In genomic region chr14:32481707-32482106, GRCh38 we compare ENCODE assay signal across 25 cellular contexts.
A peak's percentile ranks its signal among the peaks of the same experiment; 100 is the strongest.
DNase-seq lines count a peak whose midpoint lies in the region; ATAC-seq, FAIRE-seq and TF ChIP-seq lines count a peak whose summit lies in the region.
"Had no signal": no experiment of that assay in that cellular context is flagged by ENCODE, and none has a peak within 500 bp of the region (broad histone marks: within the 10 kb centered on the region; RNA-seq: fewer than 3 reads in every experiment).

No MANE protein-coding gene starts in this region.

- no peak overlapping the region for H3K4me2 ChIP-seq in SK-N-SH
- H3K4me2 ChIP-seq in GM12878 (ENCODE audit: control insufficient read depth, insufficient read depth) = no peak overlapping the region
- H3K4me2 ChIP-seq in osteoblast (ENCODE audit: insufficient read depth, low read length) = no peak overlapping the region

- no peak for TF ChIP-seq CTCF in SK-N-SH (IDR thresholded peaks at IDR 0.05)
- no peak for TF ChIP-seq CTCF in GM12878 (IDR thresholded peaks at IDR 0.05 in 2 of 3, conservative IDR thresholded peaks at IDR 0.05 in 1 of 3; ENCODE audit: control insufficient read depth in 2 of 3, extremely low read depth in 1 of 3, insufficient read depth in 1 of 3, low read depth in 3 of 3, low read length in 3 of 3)
- no peak for TF ChIP-seq CTCF in osteoblast (IDR thresholded peaks at IDR 0.05; ENCODE audit: extremely low read depth, low read depth, low read length)

- ATAC-seq in SK-N-SH treated with all-trans-retinoic acid at 6 μM for 48 hours (no peak), GM12878 (no peak), HG03432 (IDR thresholded peaks at IDR 0.05; ENCODE audit: unreplicated experiment) (no peak)
- ATAC-seq in natural killer cell treated with Interleukin-12 subunit alpha and Interleukin-12 subunit beta and Interleukin-15 and Interleukin-18, amount 100 ng/mL, for 72 hours = no peak
- ATAC-seq: HCT116, HepG2, PC-3, T-cell had no signal

- TF ChIP-seq EP300 in SK-N-SH (IDR thresholded peaks at IDR 0.05; ENCODE audit: borderline replicate concordance in 1 of 2, low read depth in 1 of 2, low read length in 1 of 2) (no peak), GM12878 (IDR thresholded peaks at IDR 0.05; ENCODE audit: borderline replicate concordance in 1 of 2, control insufficient read depth in 1 of 2, low read depth in 2 of 2, low read length in 2 of 2) (no peak)

- peaks cover 44% of the 10 kb centered on the region for H3F3A ChIP-seq in SK-N-SH (replicated peaks; ENCODE audit: insufficient read depth)

- H3K27me3 ChIP-seq in SK-N-SH (ENCODE audit: insufficient read depth) (no peaks in the 10 kb centered on the region), GM12878 (replicated peaks in 1 of 2; ENCODE audit: control insufficient read depth in 2 of 2, insufficient read depth in 2 of 2, low read length in 1 of 2) (no peaks in the 10 kb centered on the region), osteoblast (ENCODE audit: insufficient read depth, low read length) (no peaks in the 10 kb centered on the region)

- CTCF ChIA-PET in SK-N-SH (lab: Yijun Ruan, JAX) (no interaction called here), GM12878 (lab: Yijun Ruan, JAX) (no interaction called here)

- TF ChIP-seq POLR2A in GM12878 (IDR thresholded peaks at IDR 0.05; ENCODE audit: low read depth, low read length) = no peak

- H3K4me1 ChIP-seq in SK-N-SH (ENCODE audit: control insufficient read depth in 1 of 2, insufficient read depth in 2 of 2, low read depth in 1 of 2, low read length in 1 of 2) = peaks cover 10 to 37% of the 10 kb centered on the region in 2 experiments
- no peaks in the 10 kb centered on the region for H3K4me1 ChIP-seq in GM12878 (ENCODE audit: control insufficient read depth, insufficient read depth, low read length)
- H3K4me1 ChIP-seq in osteoblast (ENCODE audit: insufficient read depth, low read length) = peaks cover 20% of the 10 kb centered on the region

- intact Hi-C loops in GM12878 (cut with micrococcal nuclease; ENCODE audit: unreplicated experiment) = no loop called here

- H3K36me3 Mint-ChIP-seq in natural killer cell treated with Interleukin-12 subunit alpha and Interleukin-12 subunit beta and Interleukin-15 and Interleukin-18, amount 100 ng/mL, for 72 hours = peaks cover 3% of the 10 kb centered on the region
- H3K36me3 Mint-ChIP-seq: CD4-positive, CD25-positive, alpha-beta regulatory T cell; T-cell had no signal

- H3K27ac Mint-ChIP-seq in natural killer cell treated with Interleukin-12 subunit alpha and Interleukin-12 subunit beta and Interleukin-15 and Interleukin-18, amount 100 ng/mL, for 72 hours = no peak overlapping the region
- H3K27ac Mint-ChIP-seq: CD4-positive, CD25-positive, alpha-beta regulatory T cell; T-cell had no signal

- BruUV-seq in GM12878 (replicated peaks; lab: Mats Ljungman, UMichigan) = no TSS peak

- DNase-seq in SK-N-SH = no peak
- no peak for DNase-seq in GM12878 (ENCODE audit: low read depth, low spot score)
- DNase-seq in osteoblast (ENCODE audit: insufficient read length, low spot score, missing footprints) = no peak
- no peak for DNase-seq in natural killer cell treated with Interleukin-12 subunit alpha and Interleukin-12 subunit beta and Interleukin-15 and Interleukin-18, amount 100 ng/mL, for 72 hours (ENCODE audit: low spot score)
- no peak for DNase-seq in CD1c-positive myeloid dendritic cell (ENCODE audit: extremely low spot score)
- no peak for DNase-seq in LoVo (ENCODE audit: low spot score)
- DNase-seq: 8988T; CD4-positive, CD25-positive, alpha-beta regulatory T cell; DMS153; DND-41; KG1; NCI-H1048; NCI-H1417; NCI-H1694; NCI-H2029 treated with DMSO at 0.1 percent for 48 hours; NCI-H2171; NCI-H345; NCI-H510A treated with DMSO at 0.1 percent for 48 hours; NCI-H774; PC-3; T-cell had no signal

- WGBS in SK-N-SH (ENCODE audit: low lambda C conversion rate) = 58% methylated on average over 1 of the region's 1 CpG
- 10% methylated on average over 1 of the region's 1 CpG for WGBS in GM12878 (ENCODE audit: insufficient coverage, insufficient replicate concordance, low lambda C conversion rate, missing lambda C conversion rate)

- POLR2A ChIA-PET in SK-N-SH (lab: Yijun Ruan, JAX) (no interaction called here), GM12878 (lab: Charles Lee) (no interaction called here)

- H3K9ac ChIP-seq in SK-N-SH (no peak overlapping the region), GM12878 (ENCODE audit: control insufficient read depth, insufficient read depth, low read length) (no peak overlapping the region)

- H3K4me1 Mint-ChIP-seq in natural killer cell treated with Interleukin-12 subunit alpha and Interleukin-12 subunit beta and Interleukin-15 and Interleukin-18, amount 100 ng/mL, for 72 hours (ENCODE audit: low read depth in 2 of 2) = no peaks in the 10 kb centered on the region
- H3K4me1 Mint-ChIP-seq: CD4-positive, CD25-positive, alpha-beta regulatory T cell; T-cell had no signal

- FAIRE-seq in GM12878 (lab: Jason Lieb, UNC) = no peak
- FAIRE-seq: HepG2 had no signal

- no peaks in the 10 kb centered on the region for H3K27me3 Mint-ChIP-seq in natural killer cell treated with Interleukin-12 subunit alpha and Interleukin-12 subunit beta and Interleukin-15 and Interleukin-18, amount 100 ng/mL, for 72 hours
- H3K27me3 Mint-ChIP-seq: CD4-positive, CD25-positive, alpha-beta regulatory T cell; T-cell had no signal

- no peaks in the 10 kb centered on the region for H4K20me1 ChIP-seq in SK-N-SH (ENCODE audit: insufficient read depth)
- H4K20me1 ChIP-seq in GM12878 (ENCODE audit: control insufficient read depth, insufficient read depth) = no peaks in the 10 kb centered on the region
- H4K20me1 ChIP-seq in osteoblast (ENCODE audit: insufficient read depth, low read length) = no peaks in the 10 kb centered on the region

- H3K4me3 Mint-ChIP-seq in natural killer cell treated with Interleukin-12 subunit alpha and Interleukin-12 subunit beta and Interleukin-15 and Interleukin-18, amount 100 ng/mL, for 72 hours = no peak overlapping the region
- H3K4me3 Mint-ChIP-seq: CD4-positive, CD25-positive, alpha-beta regulatory T cell; T-cell had no signal

- H2AFZ ChIP-seq in SK-N-SH (ENCODE audit: low read depth) (no peak overlapping the region), GM12878 (ENCODE audit: control insufficient read depth, low read depth, low read length) (no peak overlapping the region), osteoblast (ENCODE audit: low read length) (peak overlapping the region; percentile 23)

- TF ChIP-seq RAD21 in SK-N-SH (IDR thresholded peaks at IDR 0.05; ENCODE audit: low read length) (no peak), GM12878 (IDR thresholded peaks at IDR 0.05; ENCODE audit: insufficient read depth, low read depth, low read length) (no peak)

- H3K27ac ChIP-seq in SK-N-SH (ENCODE audit: low read depth in 2 of 2, low read length in 1 of 2) (peak overlapping the region; percentile 75 to 84; a peak in 3 of 4 replicates), GM12878 (ENCODE audit: control insufficient read depth, insufficient read depth) (no peak overlapping the region), osteoblast (ENCODE audit: low read depth, low read length) (no peak overlapping the region)

- in situ Hi-C loops in GM12878 (cut with MboI) = no loop called here

- no peak overlapping the region for H3K4me3 ChIP-seq in SK-N-SH (ENCODE audit: low read depth in 2 of 2, low read length in 1 of 2)
- no peak overlapping the region for H3K4me3 ChIP-seq in GM12878
- H3K4me3 ChIP-seq in osteoblast (ENCODE audit: insufficient read depth, low read length) = no peak overlapping the region

- RAD21 ChIA-PET in GM12878 (lab: Charles Lee; ENCODE audit: unreplicated experiment) = no interaction called here

- peaks cover 4% of the 10 kb centered on the region for H3K9me3 Mint-ChIP-seq in natural killer cell treated with Interleukin-12 subunit alpha and Interleukin-12 subunit beta and Interleukin-15 and Interleukin-18, amount 100 ng/mL, for 72 hours
- H3K9me3 Mint-ChIP-seq: CD4-positive, CD25-positive, alpha-beta regulatory T cell had no signal

- no peaks in the 10 kb centered on the region for H3K9me2 ChIP-seq in SK-N-SH

- SMC1A ChIA-PET in GM12878 (lab: Charles Lee; ENCODE audit: uncharacterized antibody, unreplicated experiment) = no interaction called here

- H3K79me2 ChIP-seq in SK-N-SH (ENCODE audit: insufficient read depth) = no peaks in the 10 kb centered on the region; the same call in 1 of the 2 replicates
- no peaks in the 10 kb centered on the region for H3K79me2 ChIP-seq in GM12878 (ENCODE audit: control insufficient read depth, insufficient read depth, low read length)
- H3K79me2 ChIP-seq in osteoblast (ENCODE audit: insufficient read depth, low read length) = no peaks in the 10 kb centered on the region

- H3K9me3 ChIP-seq in SK-N-SH (no peaks in the 10 kb centered on the region), GM12878 (replicated peaks; ENCODE audit: control insufficient read depth, insufficient read depth, low read length) (no peaks in the 10 kb centered on the region), osteoblast (ENCODE audit: low read depth, low read length) (no peaks in the 10 kb centered on the region)

- H3K36me3 ChIP-seq in SK-N-SH (replicated peaks in 1 of 2; ENCODE audit: control insufficient read depth in 1 of 2, insufficient read depth in 2 of 2, low read length in 1 of 2) (no peaks in the 10 kb centered on the region), GM12878 (ENCODE audit: control insufficient read depth in 2 of 2, insufficient read depth in 2 of 2, low read length in 1 of 2) (no peaks in the 10 kb centered on the region), osteoblast (ENCODE audit: insufficient read depth, low read length) (no peaks in the 10 kb centered on the region)

TF ChIP-seq in SK-N-SH, 30 proteins besides CTCF, POLR2A, EP300 and RAD21 (continues in another document):
- TF ChIP-seq TEAD4 (IDR thresholded peaks at IDR 0.05; ENCODE audit: borderline replicate concordance, insufficient read depth) = no peak

TF ChIP-seq in SK-N-SH treated with all-trans-retinoic acid at 6 μM for 48 hours, 23 proteins besides CTCF, POLR2A, EP300 and RAD21 (continues in another document):
- TF ChIP-seq CSDC2 (CRISPR knock-in tag; IDR thresholded peaks at IDR 0.05) = no peak
- no peak for TF ChIP-seq PPARA (CRISPR knock-in tag; IDR thresholded peaks at IDR 0.05; ENCODE audit: borderline replicate concordance)
- TF ChIP-seq SNAI2 (CRISPR knock-in tag; IDR thresholded peaks at IDR 0.05) = no peak
- no peak for TF ChIP-seq RARB (CRISPR knock-in tag; IDR thresholded peaks at IDR 0.05)
- TF ChIP-seq ISL1 (CRISPR knock-in tag; IDR thresholded peaks at IDR 0.05) = no peak

TF ChIP-seq in GM12878, 131 proteins besides CTCF, POLR2A, EP300 and RAD21 (continues in another document):
- 0 out of 2 replicates have a peak, but pooled peaks have one; percentile 33 for TF ChIP-seq SPI1 (IDR thresholded peaks at IDR 0.05; ENCODE audit: borderline replicate concordance, insufficient read depth, low read depth, low read length)

Comparison
In these comparisons a context has a peak if more than half of its experiments do, and no peak if none do; other contexts are left out.
1. H3K27ac ChIP-seq: peak in SK-N-SH (2 of 2); none in GM12878 (single experiment) and osteoblast (single experiment).